In genomic region chr19:50458396-50459066, GRCh38 we compare ENCODE assay signal across 21 cellular contexts. TPM values are rescaled to one million over a fixed set of nuclear protein-coding genes. Genes with fewer than 3 reads are reported as not detected.
DNase-seq lines count a peak whose midpoint lies in the region; TF ChIP-seq lines count a peak whose summit lies in the region.
"Had no signal": no experiment of that assay in that cellular context is flagged by ENCODE, and none has a peak within 500 bp of the region (broad histone marks: within the 10 kb centered on the region; RNA-seq: fewer than 3 reads in every experiment).

No MANE protein-coding gene starts in this region.

- H3K79me2 ChIP-seq in GM23248 (ENCODE audit: insufficient read depth) = no peaks in the 10 kb centered on the region

- H2BK120ac ChIP-seq in neuronal stem cell (ENCODE audit: low read depth, low read length) = no peak overlapping the region

- no peak overlapping the region for H2BK5ac ChIP-seq in neuronal stem cell (ENCODE audit: low read length)

- H3K27me3 ChIP-seq in GM23248 (replicated peaks; ENCODE audit: insufficient read depth) (peaks cover 9% of the 10 kb centered on the region), neuronal stem cell (ENCODE audit: control insufficient read depth in 3 of 3, insufficient read depth in 3 of 3, low read depth in 1 of 3, low read length in 3 of 3) (peaks cover 0 to 3% (median 0%) of the 10 kb centered on the region in 3 experiments)

- TF ChIP-seq CTCF in fibroblast of mammary gland (conservative IDR thresholded peaks at IDR 0.05; ENCODE audit: control insufficient read depth, insufficient read depth, low read depth, low read length) (no peak), RWPE1 (conservative IDR thresholded peaks at IDR 0.05; ENCODE audit: low read depth) (no peak)

- CTCF ChIA-PET in RWPE1 (lab: Yijun Ruan, JAX) = no interaction called here

- H3K4me1 ChIP-seq in GM23248 (ENCODE audit: insufficient read depth) = no peaks in the 10 kb centered on the region
- H3K4me1 ChIP-seq in neuronal stem cell (ENCODE audit: control insufficient read depth in 2 of 2, insufficient read depth in 1 of 2, low read depth in 1 of 2, low read length in 2 of 2) = peaks cover 0 to 5% of the 10 kb centered on the region in 2 donors

- 13 to 22% methylated on average over 36 to 50 of the region's 50 CpGs for WGBS in GM23248 (ENCODE audit: low coverage in 1 of 2, low lambda C conversion rate in 2 of 2, missing lambda C conversion rate in 2 of 2), 2 experiments
- WGBS in neuronal stem cell (ENCODE audit: extremely low coverage in 2 of 2, insufficient read length in 2 of 2, insufficient replicate concordance in 1 of 2), 2 donors = no CpG with 5 or more reads among the region's 50 CpGs

- H2AK5ac ChIP-seq in neuronal stem cell (ENCODE audit: low read depth, low read length) = peak overlapping the region; percentile 70

- DNase-seq in AG08396 (ENCODE audit: low spot score) = peak; percentile 48
- peak; percentile 47 for DNase-seq in GM23248
- DNase-seq in fibroblast of mammary gland (ENCODE audit: low read depth) = peak; percentile 20
- no peak for DNase-seq in neuronal stem cell (ENCODE audit: low spot score)
- no peak for DNase-seq in NCI-H748 (lab: John Stamatoyannopoulos, UW; ENCODE audit: unreplicated experiment)
- DNase-seq in foreskin melanocyte = no peak
- DNase-seq in activated CD4-positive, alpha-beta T cell treated with anti-CD3 and anti-CD28 coated beads, Interleukin-2, amount 50 U/mL, for 1 hour = no peak
- no peak for DNase-seq in RWPE1 (ENCODE audit: low spot score)
- DNase-seq: DMS153, NCI-H1105, NCI-H1694 treated with DMSO at 0.1 percent for 48 hours, NCI-H2171, NCI-H446 treated with DMSO at 0.1 percent for 48 hours, NCI-H82, Right ventricle myocardium superior, SK-N-SH had no signal

- H3K79me1 ChIP-seq in neuronal stem cell (ENCODE audit: low read depth, low read length) = peaks cover 2% of the 10 kb centered on the region

- no peak overlapping the region for H3K27ac ChIP-seq in GM23248
- no peak overlapping the region for H3K27ac ChIP-seq in neuronal stem cell (replicated peaks; ENCODE audit: low read length)
- no peak overlapping the region for H3K27ac ChIP-seq in RWPE1
- H3K27ac ChIP-seq: C4-2B, KMS-11 had no signal

- H4K8ac ChIP-seq in neuronal stem cell (ENCODE audit: low read depth, low read length) = no peak overlapping the region

- no peaks in the 10 kb centered on the region for H3K9me3 ChIP-seq in GM23248 (ENCODE audit: low read depth)
- no peaks in the 10 kb centered on the region for H3K9me3 ChIP-seq in neuronal stem cell (replicated peaks in 1 of 2; ENCODE audit: control insufficient read depth in 2 of 2, insufficient read depth in 1 of 2, low read depth in 1 of 2, low read length in 2 of 2)
- H3K9me3 ChIP-seq: SK-N-SH had no signal

- POLR2A ChIA-PET in RWPE1 (lab: Yijun Ruan, JAX; ENCODE audit: low non-redundant PET) = no interaction called here

- no peaks in the 10 kb centered on the region for H4K20me1 ChIP-seq in GM23248 (ENCODE audit: insufficient read depth)

- H2BK15ac ChIP-seq in neuronal stem cell (ENCODE audit: low read length) = peak overlapping the region; percentile 89

- peak overlapping the region; percentile 85 for H3K23ac ChIP-seq in neuronal stem cell (ENCODE audit: low read depth, low read length, poor library complexity)

- H4K91ac ChIP-seq in neuronal stem cell (ENCODE audit: low read depth, low read length, poor library complexity) = no peak overlapping the region

- H3K14ac ChIP-seq in neuronal stem cell (ENCODE audit: low read length) = no peak overlapping the region

- H3K4me2 ChIP-seq in GM23248 (ENCODE audit: unreplicated experiment) = no peak overlapping the region
- no peak overlapping the region for H3K4me2 ChIP-seq in neuronal stem cell (ENCODE audit: insufficient read depth, low read length, poor library complexity, severe bottlenecking)
- H3K4me2 ChIP-seq: KMS-11, SK-N-SH had no signal

- in situ Hi-C loops in GM23248 (cut with MboI) = no loop called here

- H3K9me2 ChIP-seq in GM23248 (ENCODE audit: insufficient read depth) = no peaks in the 10 kb centered on the region
- H3K9me2 ChIP-seq: SK-N-SH had no signal

- H3F3A ChIP-seq in GM23248 (ENCODE audit: insufficient read depth) = no peaks in the 10 kb centered on the region

- peak overlapping the region; percentile 80 for H3K18ac ChIP-seq in neuronal stem cell (ENCODE audit: low read length)

- no peaks in the 10 kb centered on the region for H3K36me3 ChIP-seq in GM23248 (ENCODE audit: low read depth)
- H3K36me3 ChIP-seq in neuronal stem cell (replicated peaks in 1 of 2; ENCODE audit: control insufficient read depth in 2 of 2, insufficient read depth in 2 of 2, low read length in 2 of 2) = no peaks in the 10 kb centered on the region

- peak overlapping the region; percentile 95 for H3K4ac ChIP-seq in neuronal stem cell (ENCODE audit: low read length)

- H3K4me3 ChIP-seq in GM23248 (no peak overlapping the region), fibroblast of mammary gland (ENCODE audit: control insufficient read depth, low read depth, low read length) (no peak overlapping the region), neuronal stem cell (ENCODE audit: low read length in 2 of 2) (no peak overlapping the region)

- no peak overlapping the region for H2AFZ ChIP-seq in GM23248
- H2AFZ ChIP-seq in neuronal stem cell (ENCODE audit: low read length) = no peak overlapping the region

- H2BK12ac ChIP-seq in neuronal stem cell (ENCODE audit: low read length) = no peak overlapping the region

- H3K9ac ChIP-seq in GM23248 (no peak overlapping the region), neuronal stem cell (ENCODE audit: low read depth, low read length, poor library complexity) (peak overlapping the region; percentile 60)
- H3K9ac ChIP-seq: KMS-11, SK-N-SH had no signal

RNA-seq across cellular contexts. Expression of gene EMC10, which starts 17.8 kb away (rescaled TPM):
- total RNA-seq in GM23248 (2014; rRNA removed; shearing (Covaris generic)) = 92.7 and 96.6 TPM in 2 replicates
- polyA plus RNA-seq in GM23248 (2016; fragmentation: Nextera tagmentation; extraction: Ambion mirVana) = 7.2 and 7.7 TPM in 2 replicates
- 57.0 TPM for polyA plus RNA-seq in neuronal stem cell (2013, experiment 1 of 2)
- polyA plus RNA-seq in neuronal stem cell (2013, experiment 2 of 2) = 55.4 TPM

RNA-seq across cellular contexts. Expression of gene GARIN5A, which starts 18.1 kb away (rescaled TPM):
- total RNA-seq in GM23248 (2014; rRNA removed; shearing (Covaris generic)) = not detected in 2 replicates
- 0.20 and 0.27 TPM in 2 replicates for polyA plus RNA-seq in GM23248 (2016; fragmentation: Nextera tagmentation; extraction: Ambion mirVana)
- 9.4 TPM for polyA plus RNA-seq in neuronal stem cell (2013, experiment 1 of 2)
- polyA plus RNA-seq in neuronal stem cell (2013, experiment 2 of 2) = 8.0 TPM

RNA-seq across cellular contexts. Expression of gene MYBPC2, which starts 25.8 kb away (rescaled TPM):
- not detected in 2 replicates for total RNA-seq in GM23248 (2014; rRNA removed; shearing (Covaris generic))
- not detected in 2 replicates for polyA plus RNA-seq in GM23248 (2016; fragmentation: Nextera tagmentation; extraction: Ambion mirVana)
- 1.0 TPM for polyA plus RNA-seq in neuronal stem cell (2013, experiment 1 of 2)
- 1.2 TPM for polyA plus RNA-seq in neuronal stem cell (2013, experiment 2 of 2)
- total RNA-seq: G401, H4, MCF 10A, Right ventricle myocardium superior had no signal
- polyA plus RNA-seq: SK-N-SH had no signal

RNA-seq across cellular contexts. Expression of gene SPIB, which starts 39.8 kb away (rescaled TPM):
- total RNA-seq in GM23248 (2014; rRNA removed; shearing (Covaris generic)) = not detected in 2 replicates
- not detected in 2 replicates for polyA plus RNA-seq in GM23248 (2016; fragmentation: Nextera tagmentation; extraction: Ambion mirVana)
- 0.08 TPM for polyA plus RNA-seq in neuronal stem cell (2013, experiment 1 of 2)
- 0.17 TPM for polyA plus RNA-seq in neuronal stem cell (2013, experiment 2 of 2)
- total RNA-seq: MCF 10A, Right ventricle myocardium superior had no signal
- polyA plus RNA-seq: SK-N-SH had no signal

RNA-seq across cellular contexts. Expression of gene JOSD2, which starts 52.5 kb away (rescaled TPM):
- total RNA-seq in GM23248 (2014; rRNA removed; shearing (Covaris generic)) = 50.7 and 55.2 TPM in 2 replicates
- polyA plus RNA-seq in GM23248 (2016; fragmentation: Nextera tagmentation; extraction: Ambion mirVana) = 98.5 and 108 TPM in 2 replicates
- 2.7 TPM for polyA plus RNA-seq in neuronal stem cell (2013, experiment 1 of 2)
- polyA plus RNA-seq in neuronal stem cell (2013, experiment 2 of 2) = 2.8 TPM

Comparison
In these comparisons a context has a peak if more than half of its experiments do, and no peak if none do; other contexts are left out.
1. DNase-seq: peak in AG08396 (single experiment), GM23248 (single experiment) and fibroblast of mammary gland (single experiment); none in neuronal stem cell (single experiment), NCI-H748 (single experiment), foreskin melanocyte (single experiment), activated CD4-positive, alpha-beta T cell treated with anti-CD3 and anti-CD28 coated beads, Interleukin-2, amount 50 U/mL, for 1 hour (single experiment) and RWPE1 (single experiment).